Comparison of ENCODE assay signal across 26 cellular contexts in genomic region chr6:170578909-170579308, GRCh38.
"Had no signal": no experiment of that assay in that cellular context is flagged by ENCODE, and none has a peak within 500 bp of the region (broad histone marks: within the 10 kb centered on the region; RNA-seq: fewer than 3 reads in every experiment).

No MANE protein-coding gene starts in this region.

- H3K4me3 ChIP-seq: colonic mucosa, dorsolateral prefrontal cortex, esophagus squamous epithelium, gastroesophageal sphincter, testis, uterus had no signal

- H3K27me3 Mint-ChIP-seq: activated B cell treated with CpG ODN at 0.5 μM for 24 hours; activated naive CD8-positive, alpha-beta T cell treated with anti-CD3 and anti-CD28 coated beads, Interleukin-2, amount 10 ng/mL, durations not matched to agents 7 days and 5 days; stimulated activated memory B cell treated with anti-CD40 and anti-IgM and Interleukin-4, amounts not matched to agents 10 μg/mL and 1 μg/mL and 100 μg/mL, for 72 hours had no signal

- H3K27me3 ChIP-seq: colonic mucosa, dorsolateral prefrontal cortex, esophagus squamous epithelium, gastroesophageal sphincter, testis, uterus had no signal

- H3K9me3 Mint-ChIP-seq: activated B cell treated with CpG ODN at 0.5 μM for 24 hours; activated naive CD8-positive, alpha-beta T cell treated with anti-CD3 and anti-CD28 coated beads, Interleukin-2, amount 10 ng/mL, durations not matched to agents 7 days and 5 days; activated T-helper 1 cell treated with anti-CD3 and anti-CD28 coated beads, Interleukin-12 subunit alpha, Interleukin-12 subunit beta, Interleukin-2, Interleukin-4 antibody, amounts not matched to agents 30 ng/mL and 10 ng/mL and 1 ng/mL, durations not matched to agents 14 hours and 24 hours and 36 hours; stimulated activated memory B cell treated with anti-CD40 and anti-IgM and Interleukin-4, amounts not matched to agents 10 μg/mL and 1 μg/mL and 100 μg/mL, for 72 hours; T-helper 1 cell treated with Interleukin-12 subunit alpha and Interleukin-12 subunit beta and Interleukin-4 antibody, amounts not matched to agents 30 μg/mL and 1 μg/mL, for 36 hours had no signal

- DNase-seq: activated B cell treated with CpG ODN at 0.5 μM for 24 hours; activated CD4-positive, alpha-beta T cell treated with anti-CD3 and anti-CD28 coated beads for 48 hours; activated CD8-positive, alpha-beta memory T cell treated with anti-CD3 and anti-CD28 coated beads, Interleukin-2, amount 50 U/mL, for 4 hours; activated gamma-delta T cell treated with Interleukin-2 at 50 U/mL for 16 hours; activated naive CD8-positive, alpha-beta T cell treated with anti-CD3 and anti-CD28 coated beads, Interleukin-2, amount 10 ng/mL, durations not matched to agents 7 days and 5 days; amygdala; colonic mucosa; dorsolateral prefrontal cortex; esophagus squamous epithelium; head of caudate nucleus; hypothalamus; left ventricle myocardium superior; mammary epithelial cell; occipital lobe; posterior cingulate gyrus; small intestine; stimulated activated CD4-positive, alpha-beta T cell treated with anti-CD3 and anti-CD28 coated beads, Interleukin-2, amount 100 ng/mL, for 24 hours; T1000; testis; trophoblast cell; uterus had no signal

- ATAC-seq: gastroesophageal sphincter; left ventricle myocardium superior; sciatic nerve; stimulated activated memory B cell treated with anti-CD40 and anti-IgM and Interleukin-4, amounts not matched to agents 10 μg/mL and 1 μg/mL and 100 μg/mL, for 72 hours had no signal

- H3K27ac ChIP-seq: colonic mucosa, dorsolateral prefrontal cortex, esophagus squamous epithelium, gastroesophageal sphincter, testis, uterus had no signal

- H3K36me3 ChIP-seq: colonic mucosa, uterus had no signal

- H3K9me3 ChIP-seq: colonic mucosa, esophagus squamous epithelium, gastroesophageal sphincter, testis, uterus had no signal

- H3K27ac Mint-ChIP-seq: activated B cell treated with CpG ODN at 0.5 μM for 24 hours; activated naive CD8-positive, alpha-beta T cell treated with anti-CD3 and anti-CD28 coated beads, Interleukin-2, amount 10 ng/mL, durations not matched to agents 7 days and 5 days; stimulated activated memory B cell treated with anti-CD40 and anti-IgM and Interleukin-4, amounts not matched to agents 10 μg/mL and 1 μg/mL and 100 μg/mL, for 72 hours; T-helper 1 cell treated with Interleukin-12 subunit alpha and Interleukin-12 subunit beta and Interleukin-4 antibody, amounts not matched to agents 30 μg/mL and 1 μg/mL, for 36 hours had no signal

- H3K4me1 ChIP-seq: colonic mucosa, uterus had no signal

- H3K4me3 Mint-ChIP-seq: activated B cell treated with CpG ODN at 0.5 μM for 24 hours; activated naive CD8-positive, alpha-beta T cell treated with anti-CD3 and anti-CD28 coated beads, Interleukin-2, amount 10 ng/mL, durations not matched to agents 7 days and 5 days; activated T-helper 1 cell treated with anti-CD3 and anti-CD28 coated beads, Interleukin-12 subunit alpha, Interleukin-12 subunit beta, Interleukin-2, Interleukin-4 antibody, amounts not matched to agents 30 ng/mL and 10 ng/mL and 1 ng/mL, durations not matched to agents 14 hours and 24 hours and 36 hours; stimulated activated memory B cell treated with anti-CD40 and anti-IgM and Interleukin-4, amounts not matched to agents 10 μg/mL and 1 μg/mL and 100 μg/mL, for 72 hours; T-helper 1 cell treated with Interleukin-12 subunit alpha and Interleukin-12 subunit beta and Interleukin-4 antibody, amounts not matched to agents 30 μg/mL and 1 μg/mL, for 36 hours had no signal
